ENCODE assay signal across 9 cellular contexts in genomic region chr21:36297938-36298572, GRCh38. TPM values are rescaled to one million over a fixed set of nuclear protein-coding genes. Genes with fewer than 3 reads are reported as not detected.
DNase-seq lines count a peak whose midpoint lies in the region; ATAC-seq and TF ChIP-seq lines count a peak whose summit lies in the region.
"Had no signal": no experiment of that assay in that cellular context is flagged by ENCODE, and none has a peak within 500 bp of the region (broad histone marks: within the 10 kb centered on the region; RNA-seq: fewer than 3 reads in every experiment).

No MANE protein-coding gene starts in this region.

- H3K4me1 ChIP-seq in hepatocyte (ENCODE audit: insufficient read depth) (peaks cover 7% of the 10 kb centered on the region), ovary (ENCODE audit: insufficient read depth) (no peaks in the 10 kb centered on the region)
- H3K4me1 ChIP-seq: ascending aorta had no signal

- H3K4me1 Mint-ChIP-seq in activated T-helper 17 cell treated with anti-CD3 and anti-CD28 coated beads, Interleukin-2, amount 50 U/mL, for 72 hours, result peaks cover 22% of the 10 kb centered on the region

- no peak for TF ChIP-seq CTCF in hepatocyte (IDR thresholded peaks at IDR 0.05; ENCODE audit: poor library complexity)
- TF ChIP-seq CTCF in ovary (IDR thresholded peaks at IDR 0.05), result no peak

- no peaks in the 10 kb centered on the region for H3K79me2 ChIP-seq in hepatocyte

- no peaks in the 10 kb centered on the region for H3K36me3 ChIP-seq in hepatocyte (replicated peaks; ENCODE audit: insufficient read depth, low read depth)
- no peaks in the 10 kb centered on the region for H3K36me3 ChIP-seq in ovary

- peaks cover 5% of the 10 kb centered on the region for H3K36me3 Mint-ChIP-seq in activated T-helper 17 cell treated with anti-CD3 and anti-CD28 coated beads, Interleukin-2, amount 50 U/mL, for 72 hours (ENCODE audit: low read depth)

- peak overlapping the region; percentile 52 for H3K4me2 ChIP-seq in hepatocyte

- H3K9me2 ChIP-seq in hepatocyte (replicated peaks; ENCODE audit: insufficient read depth), result no peaks in the 10 kb centered on the region

- intact Hi-C loops in ovary (cut with DNase I), result no loop called here

- H3K4me3 ChIP-seq in hepatocyte (no peak overlapping the region), ovary (no peak overlapping the region)
- H3K4me3 ChIP-seq: ascending aorta had no signal

- H3K4me3 Mint-ChIP-seq in activated T-helper 17 cell treated with anti-CD3 and anti-CD28 coated beads, Interleukin-2, amount 50 U/mL, for 72 hours, result peak overlapping the region; percentile 73

- TF ChIP-seq POLR2A in ovary (IDR thresholded peaks at IDR 0.05), result no peak

- DNase-seq in OCI-M2 (lab: John Stamatoyannopoulos, UW; ENCODE audit: unreplicated experiment) (peak; percentile 93), hepatocyte (ENCODE audit: low spot score) (peak; percentile 67), ovary (no peak), midbrain (lab: John Stamatoyannopoulos, UW) (no peak)
- peak; percentile 12 to 35 (median 28) for DNase-seq in stimulated activated CD4-positive, alpha-beta T cell treated with anti-CD3 and anti-CD28 coated beads, TNF-alpha, amount 100 ng/mL, for 4 hours (ENCODE audit: low read depth in 3 of 3)

- H3K27me3 ChIP-seq in hepatocyte (no peaks in the 10 kb centered on the region), ovary (no peaks in the 10 kb centered on the region)
- H3K27me3 ChIP-seq: ascending aorta had no signal

- H4K20me1 ChIP-seq in hepatocyte (ENCODE audit: insufficient read depth, poor library complexity, severe bottlenecking), result no peaks in the 10 kb centered on the region

- H3K27ac ChIP-seq in hepatocyte (peak overlapping the region; percentile 72), ovary (no peak overlapping the region)
- H3K27ac ChIP-seq: ascending aorta had no signal

- WGBS in hepatocyte (ENCODE audit: low lambda C conversion rate, missing lambda C conversion rate), result 58% methylated on average over 10 of the region's 10 CpGs
- 55 to 78% (median 65%) methylated on average over 10 of the region's 10 CpGs for WGBS in ovary, 3 donors

- peak overlapping the region; percentile 24 for H2AFZ ChIP-seq in hepatocyte

- no peaks in the 10 kb centered on the region for H3K27me3 Mint-ChIP-seq in activated T-helper 17 cell treated with anti-CD3 and anti-CD28 coated beads, Interleukin-2, amount 50 U/mL, for 72 hours

- no peaks in the 10 kb centered on the region for H3K9me3 ChIP-seq in hepatocyte (ENCODE audit: low read depth)
- no peaks in the 10 kb centered on the region for H3K9me3 ChIP-seq in ovary
- H3K9me3 ChIP-seq: ascending aorta had no signal

- no peaks in the 10 kb centered on the region for H3K9me3 Mint-ChIP-seq in activated T-helper 17 cell treated with anti-CD3 and anti-CD28 coated beads, Interleukin-2, amount 50 U/mL, for 72 hours

- peak; percentile 93 for ATAC-seq in GM18519 (IDR thresholded peaks at IDR 0.05; ENCODE audit: low FRiP score, unreplicated experiment)
- peak; percentile 89 for ATAC-seq in HG02970 (IDR thresholded peaks at IDR 0.05; ENCODE audit: low FRiP score, unreplicated experiment)
- peak; percentile 98 for ATAC-seq in activated T-helper 17 cell treated with anti-CD3 and anti-CD28 coated beads, Interleukin-2, amount 50 U/mL, for 72 hours (replicated peaks)

- TF ChIP-seq EP300 in ovary (IDR thresholded peaks at IDR 0.05), result no peak

- H3K27ac Mint-ChIP-seq in activated T-helper 17 cell treated with anti-CD3 and anti-CD28 coated beads, Interleukin-2, amount 50 U/mL, for 72 hours, result peak overlapping the region; percentile 84

RNA-seq across cellular contexts. Expression of gene MORC3, which starts 21.9 kb away (rescaled TPM):
- 10 to 100 TPM; 29.5 to 52.4 TPM for total RNA-seq in activated T-helper 17 cell treated with anti-CD3 and anti-CD28 coated beads, Interleukin-2, amount 50 U/mL, for 72 hours
- total RNA-seq in hepatocyte (32.7 and 33.3 TPM in 2 replicates), ovary (10 to 100 TPM; 35.4 to 55.6 (median 39.1) TPM)
- polyA plus RNA-seq in hepatocyte (10.8 and 12.3 TPM in 2 replicates), ovary (10 to 100 TPM; 18.9 to 26.0 TPM)

Comparison
In these comparisons a context has a peak if more than half of its experiments do, and no peak if none do; other contexts are left out.
1. DNase-seq: peak in OCI-M2 (single experiment), hepatocyte (single experiment) and stimulated activated CD4-positive, alpha-beta T cell treated with anti-CD3 and anti-CD28 coated beads, TNF-alpha, amount 100 ng/mL, for 4 hours (3 of 3); none in ovary (0 of 5) and midbrain (single experiment).
2. Peak in every context shown above with its lines, with median percentiles within 50 percentile points of each other: ATAC-seq.